In genomic region chr2:121897335-121897970, GRCh38 we compare ENCODE assay signal across 9 cellular contexts.
DNase-seq lines count a peak whose midpoint lies in the region; ATAC-seq and TF ChIP-seq lines count a peak whose summit lies in the region.
"Had no signal": no experiment of that assay in that cellular context is flagged by ENCODE, and none has a peak within 500 bp of the region (broad histone marks: within the 10 kb centered on the region; RNA-seq: fewer than 3 reads in every experiment).

No MANE protein-coding gene starts in this region.

- in situ Hi-C loops in mammary epithelial cell (cut with MboI; ENCODE audit: low sequenced_read_pairs in 2 of 2), result no loop called here

- WGBS in mammary epithelial cell (ENCODE audit: low coverage, missing lambda C conversion rate), result 70% methylated on average over 4 of the region's 5 CpGs

- no peaks in the 10 kb centered on the region for H3K36me3 ChIP-seq in mammary epithelial cell (ENCODE audit: insufficient read depth, low read length)
- H3K36me3 ChIP-seq: pancreas had no signal

- no peaks in the 10 kb centered on the region for H4K20me1 ChIP-seq in mammary epithelial cell (ENCODE audit: insufficient read depth, low read length)

- H3K9me3 ChIP-seq in mammary epithelial cell (replicated peaks; ENCODE audit: insufficient read depth, low read length), result no peaks in the 10 kb centered on the region
- H3K9me3 ChIP-seq: pancreas had no signal

- BruUV-seq in mammary epithelial cell (replicated peaks; lab: Mats Ljungman, UMichigan), result no TSS peak

- H3K27ac Mint-ChIP-seq in progenitor cell of endocrine pancreas, result no peak overlapping the region

- no peak overlapping the region for H3K27ac ChIP-seq in mammary epithelial cell (ENCODE audit: insufficient read depth, low read depth, low read length)
- H3K27ac ChIP-seq: pancreas had no signal

- dilution Hi-C loops in mammary epithelial cell (cut with HindIII; ENCODE audit: low sequenced_read_pairs), result no loop called here

- TF ChIP-seq CTCF in mammary epithelial cell (conservative IDR thresholded peaks at IDR 0.05 in 1 of 2, IDR thresholded peaks at IDR 0.05 in 1 of 2; ENCODE audit: extremely low read depth in 1 of 2, insufficient read depth in 1 of 2, low read depth in 1 of 2, low read length in 2 of 2), result peak; percentile 66 to 75
- TF ChIP-seq CTCF in progenitor cell of endocrine pancreas (IDR thresholded peaks at IDR 0.05; ENCODE audit: unreplicated experiment), result peak; percentile 52

- H3K4me1 ChIP-seq in mammary epithelial cell (ENCODE audit: insufficient read depth, low read length), result no peaks in the 10 kb centered on the region
- H3K4me1 ChIP-seq: pancreas had no signal

- CTCF ChIA-PET in mammary epithelial cell (lab: Charles Lee; ENCODE audit: low non-redundant PET), result interaction anchor here (0.6 kb wide), 3 partner anchors 27 to 760 kb away, joined by 3 to 5 read pairs (median 4); no protein-coding TSS in a partner anchor

- H2AFZ ChIP-seq in mammary epithelial cell (ENCODE audit: low read depth, low read length), result peak overlapping the region; percentile 27

- H3K27me3 Mint-ChIP-seq in progenitor cell of endocrine pancreas, result peaks cover 18% of the 10 kb centered on the region

- ATAC-seq in GM18520 (IDR thresholded peaks at IDR 0.05; ENCODE audit: unreplicated experiment) (peak; percentile 91), HG02884 (IDR thresholded peaks at IDR 0.05; ENCODE audit: unreplicated experiment) (peak; percentile 94), sciatic nerve (no peak)

- H3K79me2 ChIP-seq in mammary epithelial cell (ENCODE audit: insufficient read depth, low read length), result no peaks in the 10 kb centered on the region

- no peak overlapping the region for H3K4me2 ChIP-seq in mammary epithelial cell (ENCODE audit: insufficient read depth, low read depth, low read length)

- H3K4me3 ChIP-seq in mammary epithelial cell (replicated peaks in 1 of 3; ENCODE audit: insufficient read depth in 1 of 3, low read depth in 2 of 3, low read length in 3 of 3), result no peak overlapping the region
- H3K4me3 ChIP-seq: pancreas had no signal

- no peak overlapping the region for H3K4me3 Mint-ChIP-seq in progenitor cell of endocrine pancreas (ENCODE audit: low read depth)

- DNase-seq in D341Med (ENCODE audit: low spot score) (peak; percentile 64), NCI-H2196 (lab: John Stamatoyannopoulos, UW; ENCODE audit: unreplicated experiment) (peak; percentile 29), mammary epithelial cell (peak; percentile 17), progenitor cell of endocrine pancreas (ENCODE audit: low spot score, unreplicated experiment) (no peak), sciatic nerve (ENCODE audit: low spot score) (no peak)
- no peak for DNase-seq in activated CD8-positive, alpha-beta memory T cell treated with anti-CD3 and anti-CD28 coated beads for 24 hours
- DNase-seq: pancreas had no signal

- no peak overlapping the region for H3K9ac ChIP-seq in mammary epithelial cell (ENCODE audit: insufficient read depth, low read length)

- H3K4me1 Mint-ChIP-seq in progenitor cell of endocrine pancreas (ENCODE audit: low read depth), result no peaks in the 10 kb centered on the region

- no peaks in the 10 kb centered on the region for H3K9me3 Mint-ChIP-seq in progenitor cell of endocrine pancreas (ENCODE audit: low read depth)

- no peaks in the 10 kb centered on the region for H3K36me3 Mint-ChIP-seq in progenitor cell of endocrine pancreas (ENCODE audit: insufficient read depth)

- H3K27me3 ChIP-seq in mammary epithelial cell (ENCODE audit: insufficient read depth, low read length), result peaks cover 6% of the 10 kb centered on the region
- H3K27me3 ChIP-seq: pancreas had no signal

- intact Hi-C loops in mammary epithelial cell (cut with micrococcal nuclease), result loop anchor here (1.0 kb wide), 2 partner anchors 78 to 86 kb away; no protein-coding TSS in a partner anchor
- intact Hi-C loops in sciatic nerve (cut with DNase I), result no loop called here

Comparison
In these comparisons a context has a peak if more than half of its experiments do, and no peak if none do; other contexts are left out.
1. DNase-seq: peak in D341Med (single experiment), NCI-H2196 (single experiment) and mammary epithelial cell (single experiment); none in progenitor cell of endocrine pancreas (single experiment), activated CD8-positive, alpha-beta memory T cell treated with anti-CD3 and anti-CD28 coated beads for 24 hours (single experiment) and sciatic nerve (single experiment).